Comparison of ENCODE assay signal across 8 cellular contexts in the genomic region with DNA sequence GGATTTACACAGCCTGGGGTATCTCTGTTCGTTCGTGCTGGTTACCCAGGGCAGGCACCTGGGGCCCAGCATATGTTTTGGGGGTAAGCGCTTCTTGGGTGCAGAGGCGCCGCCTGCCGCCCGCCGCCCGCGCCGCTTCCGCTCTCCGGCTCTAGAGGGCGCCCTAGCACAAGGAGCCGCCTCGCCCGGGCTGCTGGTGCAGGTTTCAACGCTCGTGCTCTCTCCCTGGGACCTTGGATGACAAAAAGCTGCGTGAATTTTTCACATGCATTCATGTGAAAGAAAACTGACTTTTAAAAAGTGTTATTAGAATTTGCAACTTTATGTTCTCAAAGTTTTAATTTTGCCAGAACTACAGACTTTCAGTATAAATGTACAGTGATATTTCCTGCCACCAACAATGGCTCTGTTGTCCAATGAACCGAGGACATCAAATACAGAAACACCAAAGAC. TPM values are rescaled to one million over a fixed set of nuclear protein-coding genes. Genes with fewer than 3 reads are reported as not detected.
DNase-seq lines count a peak whose midpoint lies in the region; ATAC-seq, FAIRE-seq and TF ChIP-seq lines count a peak whose summit lies in the region.

No MANE protein-coding gene starts in this region.

- H3K36me3 ChIP-seq in pancreas = no peaks in the 10 kb centered on the region

- H3K4me1 Mint-ChIP-seq in type B pancreatic cell (ENCODE audit: unreplicated experiment) = peaks cover 7% of the 10 kb centered on the region

- no peak overlapping the region for H3K27ac Mint-ChIP-seq in type B pancreatic cell

- no peaks in the 10 kb centered on the region for H3K9me3 Mint-ChIP-seq in type B pancreatic cell

- no peaks in the 10 kb centered on the region for H3K4me1 ChIP-seq in foreskin keratinocyte
- no peaks in the 10 kb centered on the region for H3K4me1 ChIP-seq in pancreas

- TF ChIP-seq CTCF in GM20000 (IDR thresholded peaks at IDR 0.05; ENCODE audit: extremely low read depth, missing control alignments) (peak; percentile 99), foreskin keratinocyte (conservative IDR thresholded peaks at IDR 0.05) (peak; percentile 99), pancreas (IDR thresholded peaks at IDR 0.05) (peak; percentile 97 to 99 (median 99)), type B pancreatic cell (conservative IDR thresholded peaks at IDR 0.05) (peak; percentile 99)

- ATAC-seq in HG03571 (IDR thresholded peaks at IDR 0.05; ENCODE audit: unreplicated experiment) = peak; percentile 85
- ATAC-seq in foreskin keratinocyte = peak; percentile 88
- ATAC-seq in pancreas = peak; percentile 95 to 100 (median 98)

- H3K27me3 ChIP-seq in foreskin keratinocyte = no peaks in the 10 kb centered on the region
- H3K27me3 ChIP-seq in pancreas = no peaks in the 10 kb centered on the region

- no peak overlapping the region for H3K4me3 ChIP-seq in pancreas

- no peak for FAIRE-seq in pancreas (lab: Jason Lieb, UNC)

- peaks cover 66% of the 10 kb centered on the region for H3K27me3 Mint-ChIP-seq in type B pancreatic cell

- DNase-seq in DMS53 treated with DMSO at 0.1 percent for 48 hours (lab: John Stamatoyannopoulos, UW; ENCODE audit: unreplicated experiment) (peak; percentile 34), GM20000 (ENCODE audit: low spot score) (peak; percentile 81), SHP77 (lab: John Stamatoyannopoulos, UW) (peak; percentile 29), foreskin keratinocyte (peak in 1 of 2 donors; percentile 13), pancreas (peak; percentile 50 to 97 (median 80)), type B pancreatic cell (ENCODE audit: extremely low spot score, unreplicated experiment) (peak; percentile 85)
- DNase-seq in activated effector memory CD4-positive, alpha-beta T cell treated with Interleukin-2 at 50 U/mL for 16 hours = peak; percentile 82

- H3K36me3 Mint-ChIP-seq in type B pancreatic cell = no peaks in the 10 kb centered on the region

- WGBS in pancreas, 2 donors = 2 to 3% methylated on average over 21 of the region's 21 CpGs

- H3K4me3 Mint-ChIP-seq in type B pancreatic cell = no peak overlapping the region

- intact Hi-C loops in pancreas (cut with DNase I) = loop anchor here in 2 of 3 donors (2.0 to 5.0 kb wide), 2 partner anchors 122 to 125 kb away; no protein-coding TSS in a partner anchor

- H3K27ac ChIP-seq in foreskin keratinocyte (no peak overlapping the region), pancreas (no peak overlapping the region)

- H3K9me3 ChIP-seq in pancreas = no peaks in the 10 kb centered on the region

RNA-seq across cellular contexts. Expression of a gene that starts 32.5 kb away (rescaled TPM):
- total RNA-seq in foreskin keratinocyte (not detected in 2 replicates), pancreas (under 1 TPM; 0.06 to 0.61 (median 0.38) TPM), type B pancreatic cell (ENCODE audit: low replicate concordance) (0.80 and 1.5 TPM in 2 replicates)
- polyA plus RNA-seq in foreskin keratinocyte (not detected in 2 replicates), pancreas (under 1 TPM; 0.23 to 0.40 TPM)
